9 cellular contexts compared by ENCODE assay signal in genomic region chr5:102958481-102959011, GRCh38.
DNase-seq lines count a peak whose midpoint lies in the region; ATAC-seq and TF ChIP-seq lines count a peak whose summit lies in the region.
"Had no signal": no experiment of that assay in that cellular context is flagged by ENCODE, and none has a peak within 500 bp of the region (broad histone marks: within the 10 kb centered on the region; RNA-seq: fewer than 3 reads in every experiment).

No MANE protein-coding gene starts in this region.

- no peak for TF ChIP-seq CTCF in astrocyte of the spinal cord (IDR thresholded peaks at IDR 0.05; ENCODE audit: low read depth, low read length)
- no peak for TF ChIP-seq CTCF in left lung (IDR thresholded peaks at IDR 0.05)

- H3K27me3 ChIP-seq in left lung, result no peaks in the 10 kb centered on the region
- H3K27me3 ChIP-seq: suprapubic skin had no signal

- H3K4me1 ChIP-seq in left lung, result peaks cover 0 to 6% of the 10 kb centered on the region in 2 donors
- H3K4me1 ChIP-seq: suprapubic skin had no signal

- no peak overlapping the region for H3K4me3 ChIP-seq in astrocyte of the spinal cord (ENCODE audit: low read depth, low read length)
- H3K4me3 ChIP-seq in left lung, result no peak overlapping the region
- H3K4me3 ChIP-seq: suprapubic skin had no signal

- H3K9me3 ChIP-seq in left lung, result no peaks in the 10 kb centered on the region
- H3K9me3 ChIP-seq: suprapubic skin had no signal

- ATAC-seq in HG02884 (IDR thresholded peaks at IDR 0.05; ENCODE audit: unreplicated experiment), result peak; percentile 32
- peak; percentile 83 for ATAC-seq in left lung
- ATAC-seq in HG03439 (IDR thresholded peaks at IDR 0.05; ENCODE audit: unreplicated experiment), result no peak

- intact Hi-C loops in left lung (cut with DNase I), result no loop called here

- H3K36me3 ChIP-seq in left lung, result no peaks in the 10 kb centered on the region

- DNase-seq in DMS53 treated with DMSO at 0.1 percent for 48 hours (lab: John Stamatoyannopoulos, UW; ENCODE audit: unreplicated experiment) (peak; percentile 34), astrocyte of the spinal cord (ENCODE audit: low read depth, low spot score) (peak; percentile 77), left lung (no peak), NCI-H187 (lab: John Stamatoyannopoulos, UW) (no peak), middle frontal gyrus (ENCODE audit: extremely low spot score, low spot score) (no peak), NCI-H187 treated with DMSO at 0.1 percent for 48 hours (lab: John Stamatoyannopoulos, UW) (no peak)

- in situ Hi-C loops in astrocyte of the spinal cord (cut with HindIII; ENCODE audit: low sequenced_read_pairs), result no loop called here

- peak overlapping the region in 1 of 2 donors; percentile 65 for H3K27ac ChIP-seq in left lung
- H3K27ac ChIP-seq: suprapubic skin had no signal

Comparison
In these comparisons a context has a peak if more than half of its experiments do, and no peak if none do; other contexts are left out.
1. DNase-seq: peak in DMS53 treated with DMSO at 0.1 percent for 48 hours (single experiment) and astrocyte of the spinal cord (single experiment); none in left lung (0 of 2), NCI-H187 (0 of 2), middle frontal gyrus (single experiment) and NCI-H187 treated with DMSO at 0.1 percent for 48 hours (single experiment).